9 cellular contexts compared by ENCODE assay signal in the genomic region with DNA sequence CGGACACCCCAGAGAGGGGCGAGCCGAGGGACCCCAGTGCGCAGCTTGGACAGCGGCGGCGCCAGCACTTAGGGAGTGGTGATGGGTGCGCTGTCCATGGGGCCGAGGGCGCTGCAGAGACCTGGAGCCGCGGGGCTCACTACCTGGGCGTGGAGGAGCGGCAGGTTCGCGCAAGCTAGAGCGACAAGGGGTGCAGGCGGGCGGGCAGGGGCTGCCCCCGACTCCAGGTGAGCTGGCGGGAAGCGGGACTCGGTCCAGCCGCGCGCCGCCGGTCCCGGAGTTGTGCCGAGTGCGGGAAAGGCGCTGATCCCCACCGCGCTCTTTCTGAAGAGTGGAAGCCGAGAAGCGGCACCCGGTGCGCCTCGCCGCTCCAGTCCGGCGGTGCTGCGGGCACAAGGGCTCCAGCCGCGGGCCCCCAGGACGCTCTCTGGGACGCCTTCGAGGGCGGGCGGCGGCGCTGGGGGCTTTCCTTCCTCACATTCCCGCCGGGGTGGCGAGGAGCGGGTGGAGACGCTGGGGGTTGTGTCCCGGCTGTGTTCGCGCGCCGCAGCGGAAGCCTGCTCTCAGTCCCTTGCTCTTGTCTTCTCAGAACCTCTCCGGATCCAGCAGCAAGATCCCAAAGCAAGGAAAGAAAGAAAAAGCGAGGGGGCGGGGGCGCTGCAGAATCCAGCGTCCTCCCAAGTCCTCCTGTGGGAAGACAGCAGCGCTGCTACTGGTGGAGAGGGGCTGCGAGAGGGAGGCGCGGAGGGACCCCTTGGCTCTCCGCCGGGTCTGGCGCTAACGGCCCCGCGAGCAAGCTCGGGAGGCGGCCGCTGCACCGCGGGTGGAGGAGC. TPM values are rescaled to one million over a fixed set of nuclear protein-coding genes. Genes with fewer than 3 reads are reported as not detected.
DNase-seq lines count a peak whose midpoint lies in the region; ATAC-seq, FAIRE-seq and TF ChIP-seq lines count a peak whose summit lies in the region.
"Had no signal": no experiment of that assay in that cellular context is flagged by ENCODE, and none has a peak within 500 bp of the region (broad histone marks: within the 10 kb centered on the region; RNA-seq: fewer than 3 reads in every experiment).

A gene with protein sequence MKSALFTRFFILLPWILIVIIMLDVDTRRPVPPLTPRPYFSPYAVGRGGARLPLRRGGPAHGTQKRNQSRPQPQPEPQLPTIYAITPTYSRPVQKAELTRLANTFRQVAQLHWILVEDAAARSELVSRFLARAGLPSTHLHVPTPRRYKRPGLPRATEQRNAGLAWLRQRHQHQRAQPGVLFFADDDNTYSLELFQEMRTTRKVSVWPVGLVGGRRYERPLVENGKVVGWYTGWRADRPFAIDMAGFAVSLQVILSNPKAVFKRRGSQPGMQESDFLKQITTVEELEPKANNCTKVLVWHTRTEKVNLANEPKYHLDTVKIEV (minus strand): TSS at position 610 of the 833 bp plus-strand sequence. CDS start 631 bp downstream, outside the sequence.

- peak; percentile 3 for DNase-seq in NCI-H1092 treated with DMSO at 0.1 percent for 48 hours (lab: John Stamatoyannopoulos, UW)
- no peak for DNase-seq in NCI-H1092 (lab: John Stamatoyannopoulos, UW)
- peak in 1 of 2 experiments; percentile 24 for DNase-seq in HAP-1 (ENCODE audit: low spot score in 2 of 2)
- DNase-seq in choroid plexus epithelial cell (ENCODE audit: low read depth): peak; percentile 28
- DNase-seq in HepG2 (ENCODE audit: low spot score): no peak

- TF ChIP-seq CTCF in OCI-LY1 (IDR thresholded peaks at IDR 0.05; ENCODE audit: low read length) (no peak), choroid plexus epithelial cell (conservative IDR thresholded peaks at IDR 0.05; ENCODE audit: low read depth, low read length) (no peak), HepG2 (CRISPR knock-in tag; IDR thresholded peaks at IDR 0.05) (no peak)

- FAIRE-seq in HepG2 (lab: Jason Lieb, UNC): no peak
- FAIRE-seq: A204.1 had no signal

- H4K20me1 ChIP-seq in OCI-LY1 (ENCODE audit: insufficient read depth, low read length) (no peaks in the 10 kb centered on the region), HepG2 (ENCODE audit: insufficient read depth, low read length) (no peaks in the 10 kb centered on the region)

- no peaks in the 10 kb centered on the region for H3F3A ChIP-seq in OCI-LY1 (ENCODE audit: insufficient read depth, low read length)

- H3K9ac ChIP-seq in OCI-LY1 (ENCODE audit: low read length) (no peak within 1 kb of the TSS), HepG2 (ENCODE audit: insufficient read depth, low read depth, low read length) (no peak within 1 kb of the TSS), subcutaneous abdominal adipose tissue (ENCODE audit: low read length in 5 of 5) (peak within 1 kb of the TSS in 1 of 5 donors; percentile 41)

- no peak for TF ChIP-seq POLR2A in HepG2 (IDR thresholded peaks at IDR 0.05; ENCODE audit: insufficient read depth in 1 of 2, low read depth in 2 of 2, low read length in 2 of 2)

- TF ChIP-seq EP300 in HepG2 (IDR thresholded peaks at IDR 0.05; ENCODE audit: low read depth in 2 of 2, low read length in 2 of 2) (no peak), HepG2 (CRISPR knock-in tag; IDR thresholded peaks at IDR 0.05; ENCODE audit: borderline replicate concordance) (no peak)

- no peaks in the 10 kb centered on the region for H3K9me2 ChIP-seq in OCI-LY1 (ENCODE audit: low read depth, low read length)

- no TSS peak for BruUV-seq in HepG2 (replicated peaks; lab: Mats Ljungman, UMichigan)

- no peaks in the 10 kb centered on the region for H3K36me3 ChIP-seq in HAP-1 (replicated peaks)
- no peaks in the 10 kb centered on the region for H3K36me3 ChIP-seq in OCI-LY1 (ENCODE audit: insufficient read depth, low read length)
- H3K36me3 ChIP-seq in HepG2 (replicated peaks in 1 of 2; ENCODE audit: control insufficient read depth in 1 of 2, insufficient read depth in 2 of 2, low read length in 2 of 2): no peaks in the 10 kb centered on the region
- H3K36me3 ChIP-seq in subcutaneous abdominal adipose tissue (ENCODE audit: control insufficient read depth in 5 of 5, insufficient read depth in 5 of 5, low read length in 5 of 5): no peaks in the 10 kb centered on the region

- H3K27me3 ChIP-seq in HAP-1 (ENCODE audit: low read depth) (peaks cover 51% of the 10 kb centered on the region), OCI-LY1 (ENCODE audit: insufficient read depth, low read length) (no peaks in the 10 kb centered on the region), HepG2 (ENCODE audit: control insufficient read depth in 1 of 2, insufficient read depth in 2 of 2, low read length in 2 of 2) (peaks cover 0 to 36% of the 10 kb centered on the region in 2 experiments; a peak in 4 of 5 replicates), subcutaneous abdominal adipose tissue (ENCODE audit: control insufficient read depth in 5 of 5, insufficient read depth in 4 of 5, low read length in 5 of 5) (peaks cover 4 to 28% (median 25%) of the 10 kb centered on the region in 5 donors)

- no peak within 1 kb of the TSS for H2AFZ ChIP-seq in OCI-LY1 (ENCODE audit: low read length)
- H2AFZ ChIP-seq in HepG2 (ENCODE audit: low read length): no peak within 1 kb of the TSS

- H3K4me1 ChIP-seq in HAP-1: peaks cover 20% of the 10 kb centered on the region
- H3K4me1 ChIP-seq in OCI-LY1 (ENCODE audit: insufficient read depth, low read length, severe bottlenecking): peaks cover 4% of the 10 kb centered on the region
- H3K4me1 ChIP-seq in HepG2 (ENCODE audit: insufficient read depth, low read length): peaks cover 12% of the 10 kb centered on the region
- peaks cover 0 to 23% (median 21%) of the 10 kb centered on the region in 5 donors for H3K4me1 ChIP-seq in subcutaneous abdominal adipose tissue (ENCODE audit: control insufficient read depth in 5 of 5, insufficient read depth in 5 of 5, low read length in 5 of 5)

- POLR2A ChIA-PET in HepG2 (lab: Yijun Ruan, JAX): no interaction called here

- ATAC-seq in HepG2 (peak; percentile 80), HG03439 (IDR thresholded peaks at IDR 0.05; ENCODE audit: unreplicated experiment) (no peak)

- H3K4me2 ChIP-seq in OCI-LY1 (ENCODE audit: low read length) (peak within 1 kb of the TSS; percentile 68), HepG2 (ENCODE audit: low read depth, low read length) (peak within 1 kb of the TSS; percentile 76)

- WGBS in HepG2 (ENCODE audit: low lambda C conversion rate): 55% methylated on average over 17 of the region's 83 CpGs

- CTCF ChIA-PET in HepG2 (lab: Yijun Ruan, JAX; ENCODE audit: low intra/inter-chr PET ratio, low total read pairs): interaction anchor here (1.5 kb wide), 1 partner anchor 250 kb away, joined by 10 read pairs; no protein-coding TSS in a partner anchor

- intact Hi-C loops in HepG2 (cut with micrococcal nuclease; ENCODE audit: unreplicated experiment): loop anchor here (1.0 to 10.0 kb wide), 2 partner anchors 162 to 250 kb away; no protein-coding TSS in a partner anchor

- in situ Hi-C loops in HAP-1 (cut with MboI; ENCODE audit: low sequenced_read_pairs) (no loop called here), HepG2 (cut with HindIII; ENCODE audit: extremely low pct_ligation_motif_present, low pct_unique_long_range_greater_than_20kb) (loop anchor here (10.0 kb wide), 1 partner anchor 252 kb away; no protein-coding TSS in a partner anchor)

- TF ChIP-seq RAD21 in HepG2 (CRISPR knock-in tag; IDR thresholded peaks at IDR 0.05): no peak

- no peak within 1 kb of the TSS for H3K27ac ChIP-seq in OCI-LY1 (ENCODE audit: low read depth, low read length, poor library complexity, severe bottlenecking)
- H3K27ac ChIP-seq in HepG2 (ENCODE audit: extremely low read length, insufficient read depth, low read length): no peak within 1 kb of the TSS
- no peak within 1 kb of the TSS for H3K27ac ChIP-seq in subcutaneous abdominal adipose tissue (ENCODE audit: low read depth, low read length)

- H3K9me3 ChIP-seq in HAP-1 (no peaks in the 10 kb centered on the region), OCI-LY1 (ENCODE audit: low read length) (no peaks in the 10 kb centered on the region), HepG2 (ENCODE audit: low read length) (no peaks in the 10 kb centered on the region), subcutaneous abdominal adipose tissue (ENCODE audit: control insufficient read depth in 5 of 5, low read length in 5 of 5) (no peaks in the 10 kb centered on the region)

- no peaks in the 10 kb centered on the region for H3K79me2 ChIP-seq in OCI-LY1 (ENCODE audit: insufficient read depth, low read length)
- H3K79me2 ChIP-seq in HepG2 (ENCODE audit: insufficient read depth, low read length): no peaks in the 10 kb centered on the region

- H3K4me3 ChIP-seq in HAP-1: peak within 1 kb of the TSS; percentile 24
- peak within 1 kb of the TSS; percentile 45 for H3K4me3 ChIP-seq in OCI-LY1 (ENCODE audit: low read depth, low read length, poor library complexity, severe bottlenecking)
- H3K4me3 ChIP-seq in choroid plexus epithelial cell (ENCODE audit: low read depth, low read length): peak within 1 kb of the TSS; percentile 48
- peak within 1 kb of the TSS; percentile 41 to 66 (median 53); a peak in 5 of 6 replicates for H3K4me3 ChIP-seq in HepG2 (replicated peaks in 1 of 3; ENCODE audit: insufficient read depth in 1 of 3, low read depth in 2 of 3, low read length in 3 of 3)
- H3K4me3 ChIP-seq in subcutaneous abdominal adipose tissue (ENCODE audit: low read depth in 1 of 5, low read length in 5 of 5): peak within 1 kb of the TSS; percentile 56 to 79 (median 66)

RNA-seq across cellular contexts. Expression of the gene that starts here (rescaled TPM):
- total RNA-seq in HepG2 (2016; rRNA removed; fragmentation: Illumina TruSeq; extraction: Trizol): 0.02 TPM in 1 of 2 replicates, not detected in the other
- not detected in 2 replicates for total RNA-seq in HepG2 (2016; cell fraction: cytosol; rRNA removed; fragmentation: Illumina TruSeq; extraction: Trizol; ENCODE audit: low read depth)
- 0.02 TPM in 1 of 2 replicates, not detected in the other for total RNA-seq in HepG2 (2016; cell fraction: insoluble cytoplasmic fraction; rRNA removed; fragmentation: Illumina TruSeq; extraction: Trizol)
- total RNA-seq in HepG2 (2016; cell fraction: membrane; rRNA removed; fragmentation: Illumina TruSeq; extraction: Trizol): not detected in 2 replicates
- 0.06 TPM in 1 of 2 replicates, not detected in the other for total RNA-seq in HepG2 (2016; cell fraction: nucleus; rRNA removed; fragmentation: Illumina TruSeq; extraction: Trizol)
- 0.01 TPM in 2 replicates for polyA plus RNA-seq in HepG2 (2011; rRNA removed)
- not detected in 2 replicates for polyA plus RNA-seq in HepG2 (2011; cell fraction: cytosol; rRNA removed)
- polyA plus RNA-seq in HepG2 (2011; cell fraction: nucleus; rRNA removed): not detected in 2 replicates
- 0.17 and 0.19 TPM in 2 replicates for polyA plus RNA-seq in HepG2 (2012)
- polyA plus RNA-seq in HepG2 (2016; cell fraction: cytosol; fragmentation: Illumina TruSeq; extraction: Trizol; ENCODE audit: low read depth): 0.02 TPM in 1 of 2 replicates, not detected in the other
- polyA plus RNA-seq in HepG2 (2016; cell fraction: insoluble cytoplasmic fraction; fragmentation: Illumina TruSeq; extraction: Trizol; ENCODE audit: low read depth): 0.05 and 0.07 TPM in 2 replicates
- polyA plus RNA-seq in HepG2 (2016; cell fraction: membrane; fragmentation: Illumina TruSeq; extraction: Trizol; ENCODE audit: low read depth): not detected in 2 replicates
- not detected in 2 replicates for polyA plus RNA-seq in HepG2 (2016; cell fraction: nucleus; fragmentation: Illumina TruSeq; extraction: Trizol; ENCODE audit: insufficient read depth, low read depth)
- 0.12 TPM in 1 of 2 replicates, not detected in the other for polyA minus RNA-seq in HepG2 (2011; rRNA and poly(A)+ RNA removed; ENCODE audit: low replicate concordance)
- not detected in 2 replicates for polyA minus RNA-seq in HepG2 (2011; cell fraction: cytosol; rRNA and poly(A)+ RNA removed)
- 0.13 TPM in 1 of 2 replicates, not detected in the other for polyA minus RNA-seq in HepG2 (2011; cell fraction: nucleus; rRNA and poly(A)+ RNA removed)

Comparison
In these comparisons a context has a peak if more than half of its experiments do, and no peak if none do; other contexts are left out.
1. DNase-seq: peak in NCI-H1092 treated with DMSO at 0.1 percent for 48 hours (single experiment) and choroid plexus epithelial cell (single experiment); none in NCI-H1092 (single experiment) and HepG2 (single experiment).
2. Peak in ATAC-seq, H3K4me3 ChIP-seq and H3K4me2 ChIP-seq in HepG2; RNA of the gene not detected or under 1 TPM.
3. Peak in every context shown above with its lines, with median percentiles within 50 percentile points of each other: H3K4me3 ChIP-seq.